8 cellular contexts compared by ENCODE assay signal in genomic region chr14:85531141-85531593, GRCh38. TPM values are rescaled to one million over a fixed set of nuclear protein-coding genes. Genes with fewer than 3 reads are reported as not detected.
DNase-seq lines count a peak whose midpoint lies in the region; ATAC-seq and FAIRE-seq lines count a peak whose summit lies in the region.

No MANE protein-coding gene starts in this region.

- H3K4me1 ChIP-seq in SJSA1 (replicated peaks): peaks cover 41% of the 10 kb centered on the region

- DNase-seq in DMS53 treated with DMSO at 0.1 percent for 48 hours (lab: John Stamatoyannopoulos, UW; ENCODE audit: unreplicated experiment) (peak; percentile 21), SJSA1 (ENCODE audit: low read depth in 1 of 2, low spot score in 2 of 2) (peak; percentile 82 to 90), frontal cortex (ENCODE audit: low spot score in 2 of 2) (peak; percentile 22 to 27), occipital lobe (lab: John Stamatoyannopoulos, UW) (peak; percentile 73), NCI-H446 (lab: John Stamatoyannopoulos, UW) (no peak), RPMI8226 (no peak), SW 1271 (lab: John Stamatoyannopoulos, UW) (no peak)

- no peak for FAIRE-seq in frontal cortex (lab: Jason Lieb, UNC)

- no peaks in the 10 kb centered on the region for H3K27me3 ChIP-seq in SJSA1 (replicated peaks)

- H3K27ac ChIP-seq in SJSA1: peak overlapping the region; percentile 78

- H3K9me3 ChIP-seq in SJSA1 (replicated peaks): no peaks in the 10 kb centered on the region

- peaks cover 5% of the 10 kb centered on the region for H3K36me3 ChIP-seq in SJSA1

- ATAC-seq in GM18511 (IDR thresholded peaks at IDR 0.05; ENCODE audit: unreplicated experiment): no peak

- peak overlapping the region; percentile 83 for H3K4me3 ChIP-seq in SJSA1

RNA-seq across cellular contexts. Expression of gene FLRT2, which starts 1.2 kb away (rescaled TPM):
- 15.8 and 17.0 TPM in 2 replicates for total RNA-seq in SJSA1 (2014; rRNA removed; shearing (Covaris generic))
- 84.0 TPM for total RNA-seq in frontal cortex
- total RNA-seq in occipital lobe: 154 TPM

Comparison
In these comparisons a context has a peak if more than half of its experiments do, and no peak if none do; other contexts are left out.
1. DNase-seq: peak in DMS53 treated with DMSO at 0.1 percent for 48 hours (single experiment), SJSA1 (2 of 2), frontal cortex (2 of 2) and occipital lobe (single experiment); none in NCI-H446 (0 of 2), RPMI8226 (single experiment) and SW 1271 (0 of 2).